ENCODE assay signal across 1 cellular context in genomic region chr14:24237463-24237955, GRCh38.
TF ChIP-seq lines count a peak whose summit lies in the region.

No MANE protein-coding gene starts in this region.

TF ChIP-seq in SK-N-SH, 30 proteins besides CTCF, POLR2A, EP300 and RAD21:
- TF ChIP-seq CHD2 (IDR thresholded peaks at IDR 0.05; ENCODE audit: low read length, partially characterized antibody) (no peak), EZH2phosphoT487 (IDR thresholded peaks at IDR 0.05; ENCODE audit: borderline replicate concordance, low read depth) (no peak), TCF12 (IDR thresholded peaks at IDR 0.05) (no peak), GABPA (IDR thresholded peaks at IDR 0.05; ENCODE audit: low read depth) (no peak)
TF ChIP-seq in SK-N-SH: peak in this region for 0.
